Comparison of ENCODE assay signal across 12 cellular contexts in genomic region chr1:206568256-206568655, GRCh38. TPM values are rescaled to one million over a fixed set of nuclear protein-coding genes. Genes with fewer than 3 reads are reported as not detected.
DNase-seq lines count a peak whose midpoint lies in the region; ATAC-seq and TF ChIP-seq lines count a peak whose summit lies in the region.
"Had no signal": no experiment of that assay in that cellular context is flagged by ENCODE, and none has a peak within 500 bp of the region (broad histone marks: within the 10 kb centered on the region; RNA-seq: fewer than 3 reads in every experiment).

No MANE protein-coding gene starts in this region.

- no peak overlapping the region for H2BK12ac ChIP-seq in neuronal stem cell (ENCODE audit: low read length)

- no peak overlapping the region for H3K4ac ChIP-seq in neuronal stem cell (ENCODE audit: low read length)

- no peak for ATAC-seq in right lobe of liver
- no peak for ATAC-seq in GM18907 (IDR thresholded peaks at IDR 0.05; ENCODE audit: unreplicated experiment)
- ATAC-seq in GM18867 (IDR thresholded peaks at IDR 0.05; ENCODE audit: unreplicated experiment), result no peak

- H2BK15ac ChIP-seq in neuronal stem cell (ENCODE audit: low read length), result no peak overlapping the region

- no peaks in the 10 kb centered on the region for H3K27me3 Mint-ChIP-seq in CD4-positive, alpha-beta memory T cell
- H3K27me3 Mint-ChIP-seq in activated naive CD4-positive, alpha-beta T cell treated with anti-CD3 and anti-CD28 coated beads, Interleukin-2, amount 50 U/mL, for 24 hours, result no peaks in the 10 kb centered on the region

- H3K23ac ChIP-seq in neuronal stem cell (ENCODE audit: low read depth, low read length, poor library complexity), result no peak overlapping the region

- CTCF ChIA-PET in CD4-positive, alpha-beta memory T cell (lab: Charles Lee; ENCODE audit: partially characterized antibody), result interaction anchor here (1.0 to 8.8 kb wide), 5 partner anchors 11 to 89 kb away, joined by 3 to 132 read pairs (median 26); partner anchors contain the start of gene EIF2D

- H4K91ac ChIP-seq in neuronal stem cell (ENCODE audit: low read depth, low read length, poor library complexity), result no peak overlapping the region

- H2AFZ ChIP-seq in neuronal stem cell (ENCODE audit: low read length), result no peak overlapping the region

- peaks cover 0 to 1% (median 0%) of the 10 kb centered on the region in 8 donors for H3K9me3 Mint-ChIP-seq in CD4-positive, alpha-beta memory T cell
- no peaks in the 10 kb centered on the region for H3K9me3 Mint-ChIP-seq in activated naive CD4-positive, alpha-beta T cell treated with anti-CD3 and anti-CD28 coated beads, Interleukin-2, amount 50 U/mL, for 24 hours

- no CpG with 5 or more reads among the region's 10 CpGs for WGBS in neuronal stem cell (ENCODE audit: extremely low coverage in 2 of 2, insufficient read length in 2 of 2, insufficient replicate concordance in 1 of 2), 2 donors
- no CpG with 5 or more reads among the region's 10 CpGs for WGBS in right lobe of liver (ENCODE audit: insufficient coverage, low coverage, low lambda C conversion rate, missing lambda C conversion rate)

- peaks cover 86% of the 10 kb centered on the region for H3K36me3 ChIP-seq in CD4-positive, alpha-beta memory T cell (ENCODE audit: insufficient read depth, low read length)
- H3K36me3 ChIP-seq in KOPT-K1 (ENCODE audit: insufficient read depth, low read length) (peaks cover 99% of the 10 kb centered on the region), neuronal stem cell (replicated peaks in 1 of 2; ENCODE audit: control insufficient read depth in 2 of 2, insufficient read depth in 2 of 2, low read length in 2 of 2) (no peaks in the 10 kb centered on the region), right lobe of liver (no peaks in the 10 kb centered on the region)

- peaks cover 100% of the 10 kb centered on the region for H3K4me1 ChIP-seq in CD4-positive, alpha-beta memory T cell (ENCODE audit: insufficient read depth, low read length)
- H3K4me1 ChIP-seq in neuronal stem cell (ENCODE audit: control insufficient read depth in 2 of 2, insufficient read depth in 1 of 2, low read depth in 1 of 2, low read length in 2 of 2) (no peaks in the 10 kb centered on the region), right lobe of liver (peaks cover 0 to 10% (median 4%) of the 10 kb centered on the region in 4 donors)

- H3K9ac ChIP-seq in neuronal stem cell (ENCODE audit: low read depth, low read length, poor library complexity), result no peak overlapping the region

- H3K27ac Mint-ChIP-seq in CD4-positive, alpha-beta memory T cell, result peak overlapping the region; percentile 65 to 94 (median 91)
- peak overlapping the region; percentile 98 for H3K27ac Mint-ChIP-seq in activated naive CD4-positive, alpha-beta T cell treated with anti-CD3 and anti-CD28 coated beads, Interleukin-2, amount 50 U/mL, for 24 hours

- peaks cover 82 to 100% (median 97%) of the 10 kb centered on the region in 4 donors for H3K4me1 Mint-ChIP-seq in CD4-positive, alpha-beta memory T cell
- peaks cover 99% of the 10 kb centered on the region for H3K4me1 Mint-ChIP-seq in activated naive CD4-positive, alpha-beta T cell treated with anti-CD3 and anti-CD28 coated beads, Interleukin-2, amount 50 U/mL, for 24 hours

- H3K27me3 ChIP-seq in CD4-positive, alpha-beta memory T cell (ENCODE audit: insufficient read depth, low read length), result no peaks in the 10 kb centered on the region
- H3K27me3 ChIP-seq in neuronal stem cell (ENCODE audit: control insufficient read depth in 3 of 3, insufficient read depth in 3 of 3, low read depth in 1 of 3, low read length in 3 of 3) (peaks cover 0 to 32% (median 0%) of the 10 kb centered on the region in 3 experiments), right lobe of liver (no peaks in the 10 kb centered on the region)

- no peak for TF ChIP-seq CTCF in right lobe of liver (IDR thresholded peaks at IDR 0.05)

- peak in 1 of 5 donors; percentile 60 for DNase-seq in CD4-positive, alpha-beta memory T cell
- no peak for DNase-seq in neuronal stem cell (ENCODE audit: low spot score)
- no peak for DNase-seq in right lobe of liver
- DNase-seq in activated effector memory CD4-positive, alpha-beta T cell treated with anti-CD3 and anti-CD28 coated beads, Interleukin-2, amount 50 U/mL, for 16 hours, result no peak
- DNase-seq: central memory CD4-positive, alpha-beta T cell; GDM1; NCI-H69 had no signal

- H3K36me3 Mint-ChIP-seq in CD4-positive, alpha-beta memory T cell, result peaks cover 47 to 97% of the 10 kb centered on the region in 2 donors
- H3K36me3 Mint-ChIP-seq in activated naive CD4-positive, alpha-beta T cell treated with anti-CD3 and anti-CD28 coated beads, Interleukin-2, amount 50 U/mL, for 24 hours, result peaks cover 50% of the 10 kb centered on the region

- H2AK5ac ChIP-seq in neuronal stem cell (ENCODE audit: low read depth, low read length), result no peak overlapping the region

- no peaks in the 10 kb centered on the region for H3K79me1 ChIP-seq in neuronal stem cell (ENCODE audit: low read depth, low read length)

- POLR2A ChIA-PET in CD4-positive, alpha-beta memory T cell (lab: Charles Lee; ENCODE audit: partially characterized antibody), result interaction anchor here (0.9 to 21.6 kb wide), 5 partner anchors 12 to 97 kb away, joined by 3 to 786 read pairs (median 11); partner anchors contain the start of gene RASSF5

- peak overlapping the region; percentile 75 to 92 (median 84) for H3K4me3 Mint-ChIP-seq in CD4-positive, alpha-beta memory T cell
- peak overlapping the region; percentile 99 for H3K4me3 Mint-ChIP-seq in activated naive CD4-positive, alpha-beta T cell treated with anti-CD3 and anti-CD28 coated beads, Interleukin-2, amount 50 U/mL, for 24 hours
- H3K4me3 Mint-ChIP-seq: CD14-positive monocyte had no signal

- intact Hi-C loops in CD4-positive, alpha-beta memory T cell (cut with micrococcal nuclease), result loop anchor here (2.0 kb wide), 1 partner anchor 15 kb away; no protein-coding TSS in a partner anchor
- intact Hi-C loops in right lobe of liver (cut with DNase I), result no loop called here

- H3K4me2 ChIP-seq in neuronal stem cell (ENCODE audit: insufficient read depth, low read length, poor library complexity, severe bottlenecking), result no peak overlapping the region

- no peaks in the 10 kb centered on the region for H3K9me3 ChIP-seq in CD4-positive, alpha-beta memory T cell (ENCODE audit: control insufficient read depth in 1 of 2, low read length in 2 of 2)
- no peaks in the 10 kb centered on the region for H3K9me3 ChIP-seq in KOPT-K1 (ENCODE audit: insufficient read depth, low read length, poor library complexity, severe bottlenecking)
- no peaks in the 10 kb centered on the region for H3K9me3 ChIP-seq in neuronal stem cell (replicated peaks in 1 of 2; ENCODE audit: control insufficient read depth in 2 of 2, insufficient read depth in 1 of 2, low read depth in 1 of 2, low read length in 2 of 2)
- no peaks in the 10 kb centered on the region for H3K9me3 ChIP-seq in right lobe of liver

- H3K27ac ChIP-seq in CD4-positive, alpha-beta memory T cell (ENCODE audit: low read depth, low read length), result peak overlapping the region; percentile 53
- H3K27ac ChIP-seq in KOPT-K1 (ENCODE audit: low read depth, low read length, poor library complexity, severe bottlenecking) (peak overlapping the region; percentile 90), neuronal stem cell (replicated peaks; ENCODE audit: low read length) (no peak overlapping the region), right lobe of liver (no peak overlapping the region)

- no peak for TF ChIP-seq POLR2A in right lobe of liver (IDR thresholded peaks at IDR 0.05)

- H3K18ac ChIP-seq in neuronal stem cell (ENCODE audit: low read length), result peak overlapping the region; percentile 20

- no peak overlapping the region for H3K14ac ChIP-seq in neuronal stem cell (ENCODE audit: low read length)

- no peak overlapping the region for H2BK5ac ChIP-seq in neuronal stem cell (ENCODE audit: low read length)

- H4K8ac ChIP-seq in neuronal stem cell (ENCODE audit: low read depth, low read length), result no peak overlapping the region

- H3K4me3 ChIP-seq in CD4-positive, alpha-beta memory T cell (ENCODE audit: low read length in 2 of 2), result peak overlapping the region; percentile 21 to 23
- H3K4me3 ChIP-seq in neuronal stem cell (ENCODE audit: low read length in 2 of 2), result no peak overlapping the region
- no peak overlapping the region for H3K4me3 ChIP-seq in right lobe of liver

- H2BK120ac ChIP-seq in neuronal stem cell (ENCODE audit: low read depth, low read length), result no peak overlapping the region

RNA-seq across cellular contexts. Expression of gene EIF2D, which starts 44.0 kb away (rescaled TPM):
- total RNA-seq in CD4-positive, alpha-beta memory T cell, result 10 to 100 TPM; 53.5 to 54.5 TPM
- 10 to 100 TPM; 33.5 to 38.9 TPM for polyA plus RNA-seq in CD4-positive, alpha-beta memory T cell
- polyA plus RNA-seq in neuronal stem cell (2013, experiment 1 of 2), result 36.1 TPM
- 34.0 TPM for polyA plus RNA-seq in neuronal stem cell (2013, experiment 2 of 2)
- 10 to 100 TPM; 18.4 to 29.3 (median 24.4) TPM for total RNA-seq in right lobe of liver

Comparison
In these comparisons a context has a peak if more than half of its experiments do, and no peak if none do; other contexts are left out.
1. H3K27ac ChIP-seq: peak in CD4-positive, alpha-beta memory T cell (single experiment) and KOPT-K1 (single experiment); none in neuronal stem cell (single experiment) and right lobe of liver (0 of 3).
2. H3K4me3 ChIP-seq: peak in CD4-positive, alpha-beta memory T cell (2 of 2); none in neuronal stem cell (0 of 2) and right lobe of liver (0 of 3).